8 cellular contexts compared by ENCODE assay signal in the genomic region with DNA sequence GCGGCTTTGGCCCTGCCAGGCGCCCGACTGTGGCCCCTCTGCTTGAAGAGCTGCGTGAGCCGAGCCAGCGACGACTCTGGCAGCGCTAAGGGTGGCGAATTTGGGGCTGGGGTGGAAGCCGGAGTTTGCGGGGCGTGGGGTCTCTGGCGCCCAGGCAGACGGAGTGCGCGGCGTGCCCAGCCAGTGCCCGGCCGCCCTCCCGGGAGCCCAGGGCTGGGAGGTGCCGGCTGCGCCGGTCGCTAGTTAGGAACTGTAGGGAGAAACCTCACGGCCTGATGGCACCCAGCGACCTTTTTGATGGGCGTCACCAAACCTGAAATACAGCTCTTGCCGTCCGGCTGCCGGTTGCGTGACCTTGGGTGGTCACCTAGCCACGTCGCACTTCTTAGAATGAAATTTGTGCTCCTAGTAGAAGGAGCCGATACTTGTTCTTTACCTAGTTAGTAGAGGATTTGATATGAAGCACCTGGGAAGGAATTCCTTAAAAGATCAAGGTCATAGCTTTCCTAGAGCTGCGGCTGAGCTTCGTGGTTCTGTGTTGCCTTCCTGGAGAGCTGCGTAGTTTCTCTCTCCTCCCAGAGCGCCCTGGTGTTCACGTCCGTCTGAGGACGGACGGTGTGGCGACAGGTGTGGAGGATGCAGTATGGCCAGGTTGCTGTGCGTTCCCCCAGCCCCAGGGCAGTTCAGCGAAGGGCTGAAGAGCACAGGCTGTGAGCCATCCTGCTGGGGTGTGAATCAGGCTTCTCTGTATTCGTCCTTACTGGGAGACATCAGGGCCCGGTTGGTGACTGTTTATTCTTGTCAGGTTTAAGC. TPM values are rescaled to one million over a fixed set of nuclear protein-coding genes. Genes with fewer than 3 reads are reported as not detected.
A peak's percentile ranks its signal among the peaks of the same experiment; 100 is the strongest.
DNase-seq lines count a peak whose midpoint lies in the region; ATAC-seq, FAIRE-seq and TF ChIP-seq lines count a peak whose summit lies in the region.

No MANE protein-coding gene starts in this region.

- peaks cover 18 to 22% of the 10 kb centered on the region in 2 donors for H3K36me3 Mint-ChIP-seq in CD14-positive monocyte
- H3K36me3 Mint-ChIP-seq in nephron progenitor cell (ENCODE audit: low read depth) = peaks cover 5% of the 10 kb centered on the region

- H3K4me2 ChIP-seq in endothelial cell of umbilical vein (ENCODE audit: insufficient read depth, low read length) = peak overlapping the region; percentile 58

- H3K27ac ChIP-seq in Panc1 (ENCODE audit: low read length) (peak overlapping the region; percentile 81), endothelial cell of umbilical vein (ENCODE audit: insufficient read depth, low read depth, low read length) (peak overlapping the region; percentile 67)

- CTCF ChIA-PET in Panc1 (lab: Charles Lee) (no interaction called here), endothelial cell of umbilical vein (lab: Charles Lee) (interaction anchor here (0.6 to 1.3 kb wide), 2 partner anchors 19 to 56 kb away, joined by 3 to 10 read pairs; partner anchors contain the start of gene UVSSA)

- dilution Hi-C loops in endothelial cell of umbilical vein (cut with MboI; ENCODE audit: extremely low pct_ligation_motif_present, low sequenced_read_pairs) = no loop called here

- FAIRE-seq in endothelial cell of umbilical vein (lab: Jason Lieb, UNC) = no peak

- H3K36me3 ChIP-seq in Panc1 (ENCODE audit: control insufficient read depth, insufficient read depth, low read length) = no peaks in the 10 kb centered on the region
- H3K36me3 ChIP-seq in endothelial cell of umbilical vein (ENCODE audit: control insufficient read depth in 2 of 2, extremely low read depth in 1 of 2, insufficient read depth in 2 of 2, low read length in 2 of 2) = peaks cover 0 to 3% of the 10 kb centered on the region in 2 experiments

- intact Hi-C loops in CD14-positive monocyte (cut with micrococcal nuclease) (loop anchor here (1.0 to 5.0 kb wide), 3 partner anchors 9 to 358 kb away; partner anchors contain the start of genes GAK (in 1 of the 2) and TMEM175 (in 1 of the 2)), Panc1 (cut with micrococcal nuclease; ENCODE audit: unreplicated experiment) (no loop called here), endothelial cell of umbilical vein (cut with micrococcal nuclease) (no loop called here)

- H3K9me3 ChIP-seq in Panc1 (ENCODE audit: control insufficient read depth, insufficient read depth, low read depth, low read length) (no peaks in the 10 kb centered on the region), endothelial cell of umbilical vein (replicated peaks; ENCODE audit: control insufficient read depth, insufficient read depth, low read length) (no peaks in the 10 kb centered on the region)

- H3K4me1 ChIP-seq in Panc1 (ENCODE audit: control insufficient read depth, insufficient read depth, low read length) (peaks cover 38% of the 10 kb centered on the region), endothelial cell of umbilical vein (ENCODE audit: control insufficient read depth, extremely low read depth, insufficient read depth, low read length) (peaks cover 16% of the 10 kb centered on the region)

- DNase-seq in CD14-positive monocyte (ENCODE audit: low spot score) (no peak), Panc1 (ENCODE audit: low read depth, low spot score) (no peak), endothelial cell of umbilical vein (ENCODE audit: low read depth, low spot score) (peak; percentile 23), nephron progenitor cell (peak; percentile 40)

- TF ChIP-seq CTCF in CD14-positive monocyte (IDR thresholded peaks at IDR 0.05) (no peak), Panc1 (IDR thresholded peaks at IDR 0.05) (no peak), endothelial cell of umbilical vein (IDR thresholded peaks at IDR 0.05; ENCODE audit: extremely low read depth in 1 of 2, insufficient read depth in 1 of 2, low read depth in 1 of 2, low read length in 2 of 2) (no peak), nephron progenitor cell (IDR thresholded peaks at IDR 0.05) (no peak)

- peaks cover 55% of the 10 kb centered on the region for H3K79me2 ChIP-seq in endothelial cell of umbilical vein (ENCODE audit: control insufficient read depth, insufficient read depth, low read length)

- peak; percentile 1 for ATAC-seq in GM21381 (IDR thresholded peaks at IDR 0.05; ENCODE audit: unreplicated experiment)
- no peak for ATAC-seq in Panc1
- no peak for ATAC-seq in GM18868 (IDR thresholded peaks at IDR 0.05; ENCODE audit: unreplicated experiment)
- no peak for ATAC-seq in HG03571 (IDR thresholded peaks at IDR 0.05; ENCODE audit: unreplicated experiment)
- no peak for ATAC-seq in HG02571 (IDR thresholded peaks at IDR 0.05; ENCODE audit: unreplicated experiment)

- H3K4me3 Mint-ChIP-seq in CD14-positive monocyte = peak overlapping the region; percentile 97
- peak overlapping the region; percentile 97 for H3K4me3 Mint-ChIP-seq in nephron progenitor cell

- H3K9me3 Mint-ChIP-seq in CD14-positive monocyte (peaks cover 7 to 13% (median 11%) of the 10 kb centered on the region in 7 donors), nephron progenitor cell (peaks cover 14% of the 10 kb centered on the region)

- BruUV-seq in Panc1 (replicated peaks; lab: Mats Ljungman, UMichigan) (no TSS peak), endothelial cell of umbilical vein (replicated peaks; lab: Mats Ljungman, UMichigan) (TSS peak; percentile 42)

- H3K4me1 Mint-ChIP-seq in CD14-positive monocyte (peaks cover 39% of the 10 kb centered on the region), nephron progenitor cell (peaks cover 43% of the 10 kb centered on the region)

- H3K9ac ChIP-seq in endothelial cell of umbilical vein (replicated peaks; ENCODE audit: extremely low read depth, insufficient read depth, low read length) = peak overlapping the region; percentile 88

- POLR2A ChIA-PET in Panc1 (lab: Charles Lee) (no interaction called here), endothelial cell of umbilical vein (lab: Charles Lee) (no interaction called here)

- no peak for TF ChIP-seq POLR2A in endothelial cell of umbilical vein (IDR thresholded peaks at IDR 0.05; ENCODE audit: low read depth, low read length)

- H3K27me3 Mint-ChIP-seq in CD14-positive monocyte (ENCODE audit: low read depth in 3 of 3) (peaks cover 0 to 1% (median 0%) of the 10 kb centered on the region in 3 donors), nephron progenitor cell (ENCODE audit: low read depth, poor library complexity) (peaks cover 9% of the 10 kb centered on the region)

- H3K4me3 ChIP-seq in Panc1 (ENCODE audit: low read depth in 2 of 2, low read length in 2 of 2) (peak overlapping the region; percentile 81 to 89), endothelial cell of umbilical vein (replicated peaks in 1 of 3; ENCODE audit: insufficient read depth in 1 of 3, low read depth in 1 of 3, low read length in 3 of 3) (peak overlapping the region; percentile 47 to 87 (median 86))

- H3K27me3 ChIP-seq in Panc1 (ENCODE audit: control insufficient read depth, insufficient read depth, low read length) (no peaks in the 10 kb centered on the region), endothelial cell of umbilical vein (ENCODE audit: control insufficient read depth in 2 of 2, insufficient read depth in 2 of 2, low read length in 2 of 2) (no peaks in the 10 kb centered on the region)

- peak overlapping the region; percentile 90 to 97 (median 96) for H3K27ac Mint-ChIP-seq in CD14-positive monocyte
- peak overlapping the region; percentile 87 for H3K27ac Mint-ChIP-seq in nephron progenitor cell

- peak overlapping the region; percentile 83 for H2AFZ ChIP-seq in endothelial cell of umbilical vein (ENCODE audit: low read depth, low read length)

- no peaks in the 10 kb centered on the region for H4K20me1 ChIP-seq in endothelial cell of umbilical vein (replicated peaks; ENCODE audit: control insufficient read depth, extremely low read depth, insufficient read depth, low read length)

- in situ Hi-C loops in Panc1 (cut with HindIII; ENCODE audit: low pct_unique_long_range_greater_than_20kb, low sequenced_read_pairs) = no loop called here

- H3K9me1 ChIP-seq in endothelial cell of umbilical vein (replicated peaks; ENCODE audit: control insufficient read depth, extremely low read depth, insufficient read depth, low read length) = no peaks in the 10 kb centered on the region

RNA-seq across cellular contexts. Expression of gene MAEA, which starts 0.7 kb away (rescaled TPM):
- polyA plus RNA-seq in CD14-positive monocyte (10 to 100 TPM; 34.3 to 37.7 TPM), endothelial cell of umbilical vein (108 and 116 TPM in 2 replicates)
- total RNA-seq in Panc1 (2021; ENCODE audit: unreplicated experiment) (62.3 TPM), endothelial cell of umbilical vein (66.0 and 66.6 TPM in 2 replicates)
- polyA plus RNA-seq in Panc1 (2012; ENCODE audit: insufficient read length) = 99.0 TPM
- 76.2 and 86.7 TPM in 2 replicates for polyA plus RNA-seq in endothelial cell of umbilical vein (2011; cell fraction: cytosol; rRNA removed)
- polyA plus RNA-seq in endothelial cell of umbilical vein (2011; cell fraction: nucleus; rRNA removed) = 147 and 154 TPM in 2 replicates
- polyA plus RNA-seq in endothelial cell of umbilical vein (2012) = 44.7 and 52.0 TPM in 2 replicates
- polyA minus RNA-seq in endothelial cell of umbilical vein = 59.6 and 76.9 TPM in 2 replicates
- polyA minus RNA-seq in endothelial cell of umbilical vein (2011; cell fraction: cytosol; rRNA and poly(A)+ RNA removed) = 33.8 TPM
- 40.5 and 65.3 TPM in 2 replicates for polyA minus RNA-seq in endothelial cell of umbilical vein (2011; cell fraction: nucleus; rRNA and poly(A)+ RNA removed)

RNA-seq across cellular contexts. Expression of gene CTBP1, which starts 41.4 kb away (rescaled TPM):
- polyA plus RNA-seq in CD14-positive monocyte = 10 to 100 TPM; 21.3 to 42.1 TPM
- 157 TPM for total RNA-seq in Panc1 (2021; ENCODE audit: unreplicated experiment)
- 337 TPM for polyA plus RNA-seq in Panc1 (2012; ENCODE audit: insufficient read length)
- 155 and 165 TPM in 2 replicates for total RNA-seq in endothelial cell of umbilical vein
- 167 and 314 TPM in 2 replicates for polyA plus RNA-seq in endothelial cell of umbilical vein
- 124 and 169 TPM in 2 replicates for polyA plus RNA-seq in endothelial cell of umbilical vein (2011; cell fraction: cytosol; rRNA removed)
- polyA plus RNA-seq in endothelial cell of umbilical vein (2011; cell fraction: nucleus; rRNA removed) = 196 and 256 TPM in 2 replicates
- 85.0 and 104 TPM in 2 replicates for polyA plus RNA-seq in endothelial cell of umbilical vein (2012)
- polyA minus RNA-seq in endothelial cell of umbilical vein = 116 and 118 TPM in 2 replicates
- 109 TPM for polyA minus RNA-seq in endothelial cell of umbilical vein (2011; cell fraction: cytosol; rRNA and poly(A)+ RNA removed)
- 50.4 and 95.0 TPM in 2 replicates for polyA minus RNA-seq in endothelial cell of umbilical vein (2011; cell fraction: nucleus; rRNA and poly(A)+ RNA removed)

RNA-seq across cellular contexts. Expression of gene UVSSA, which starts 56.6 kb away (rescaled TPM):
- polyA plus RNA-seq in CD14-positive monocyte (1 to 10 TPM; 2.6 to 4.8 TPM), endothelial cell of umbilical vein (7.1 and 8.1 TPM in 2 replicates)
- total RNA-seq in Panc1 (2021; ENCODE audit: unreplicated experiment) (23.4 TPM), endothelial cell of umbilical vein (14.9 and 16.4 TPM in 2 replicates)
- 19.6 TPM for polyA plus RNA-seq in Panc1 (2012; ENCODE audit: insufficient read length)
- 2.5 and 3.6 TPM in 2 replicates for polyA plus RNA-seq in endothelial cell of umbilical vein (2011; cell fraction: cytosol; rRNA removed)
- 34.2 and 37.8 TPM in 2 replicates for polyA plus RNA-seq in endothelial cell of umbilical vein (2011; cell fraction: nucleus; rRNA removed)
- polyA plus RNA-seq in endothelial cell of umbilical vein (2012) = 4.1 and 4.2 TPM in 2 replicates
- 7.7 and 7.9 TPM in 2 replicates for polyA minus RNA-seq in endothelial cell of umbilical vein
- polyA minus RNA-seq in endothelial cell of umbilical vein (2011; cell fraction: cytosol; rRNA and poly(A)+ RNA removed) = 3.7 TPM
- polyA minus RNA-seq in endothelial cell of umbilical vein (2011; cell fraction: nucleus; rRNA and poly(A)+ RNA removed) = 11.8 and 15.1 TPM in 2 replicates

Comparison
In these comparisons a context has a peak if more than half of its experiments do, and no peak if none do; other contexts are left out.
1. DNase-seq: peak in endothelial cell of umbilical vein (single experiment) and nephron progenitor cell (single experiment); none in CD14-positive monocyte (single experiment) and Panc1 (single experiment).
2. intact Hi-C loops: an anchor here in CD14-positive monocyte (1.0 to 5.0 kb wide); none called in Panc1 and endothelial cell of umbilical vein.